In genomic region chr1:931380-932177, GRCh38 we compare ENCODE assay signal across 1 cellular context.
TF ChIP-seq lines count a peak whose summit lies in the region.

No MANE protein-coding gene starts in this region.

TF ChIP-seq in HEK293, 187 proteins besides CTCF, POLR2A, EP300 and RAD21 (continued from another document and continues in another):
- TF ChIP-seq ZNF26 (tag by site-specific recombination; IDR thresholded peaks at IDR 0.05) (no peak), ZEB2 (tag by site-specific recombination; IDR thresholded peaks at IDR 0.05) (peak; percentile 55), ZNF114 (tag by site-specific recombination; IDR thresholded peaks at IDR 0.05) (no peak), ATF2 (tag by site-specific recombination; IDR thresholded peaks at IDR 0.05; ENCODE audit: low read depth) (no peak), ZNF664 (tag by site-specific recombination; IDR thresholded peaks at IDR 0.05) (no peak), HOXC10 (CRISPR knock-in tag; IDR thresholded peaks at IDR 0.05) (no peak), KLF10 (tag by site-specific recombination; IDR thresholded peaks at IDR 0.05) (peak; percentile 59; the same call in 1 of the 2 replicates), ZNF488 (tag by site-specific recombination; IDR thresholded peaks at IDR 0.05) (no peak), ZBTB1 (tag by site-specific recombination; IDR thresholded peaks at IDR 0.05) (no peak), GFI1B (tag by site-specific recombination; IDR thresholded peaks at IDR 0.05) (no peak), ZNF174 (tag by site-specific recombination; IDR thresholded peaks at IDR 0.05) (no peak), ZNF561 (tag by site-specific recombination; IDR thresholded peaks at IDR 0.05; ENCODE audit: borderline replicate concordance) (peak; percentile 86), ZNF211 (tag by site-specific recombination; IDR thresholded peaks at IDR 0.05; ENCODE audit: low read depth) (no peak), TRIM28 (IDR thresholded peaks at IDR 0.05; ENCODE audit: borderline replicate concordance, low read length) (no peak), ZNF266 (tag by site-specific recombination; IDR thresholded peaks at IDR 0.05; ENCODE audit: low read depth) (no peak), ZNF555 (tag by site-specific recombination; conservative IDR thresholded peaks at IDR 0.05) (no peak), ZNF146 (tag by site-specific recombination; IDR thresholded peaks at IDR 0.05) (no peak), ZNF37A (tag by site-specific recombination; IDR thresholded peaks at IDR 0.05) (no peak), PRDM4 (tag by site-specific recombination; IDR thresholded peaks at IDR 0.05) (no peak), ZBTB26 (tag by site-specific recombination; optimal IDR thresholded peaks at IDR 0.05) (no peak), ZNF416 (tag by site-specific recombination; IDR thresholded peaks at IDR 0.05) (no peak), ZNF394 (tag by site-specific recombination; IDR thresholded peaks at IDR 0.05; ENCODE audit: borderline replicate concordance) (no peak), ZBTB8A (tag by site-specific recombination; IDR thresholded peaks at IDR 0.05) (peak; percentile 24; the same call in 1 of the 2 replicates), PRDM6 (tag by site-specific recombination; IDR thresholded peaks at IDR 0.05) (peak; percentile 70; the same call in 1 of the 2 replicates), RBAK (tag by site-specific recombination; IDR thresholded peaks at IDR 0.05) (no peak), ZNF571 (tag by site-specific recombination; IDR thresholded peaks at IDR 0.05) (no peak), REPIN1 (tag by site-specific recombination; IDR thresholded peaks at IDR 0.05; ENCODE audit: low read depth) (no peak), KLF1 (tag by site-specific recombination; IDR thresholded peaks at IDR 0.05) (no peak), ZNF221 (tag by site-specific recombination; IDR thresholded peaks at IDR 0.05; ENCODE audit: borderline replicate concordance) (peak; percentile 16; the same call in 1 of the 2 replicates), ZNF513 (tag by site-specific recombination; IDR thresholded peaks at IDR 0.05) (no peak), ZNF18 (tag by site-specific recombination; IDR thresholded peaks at IDR 0.05) (no peak; the same call in 1 of the 2 replicates), SALL2 (tag by site-specific recombination; IDR thresholded peaks at IDR 0.05; ENCODE audit: borderline replicate concordance) (no peak), ZNF692 (tag by site-specific recombination; IDR thresholded peaks at IDR 0.05) (no peak), ZNF510 (tag by site-specific recombination; IDR thresholded peaks at IDR 0.05; ENCODE audit: insufficient replicate concordance) (no peak), ZNF223 (tag by site-specific recombination; IDR thresholded peaks at IDR 0.05) (no peak), ZFP37 (tag by site-specific recombination; IDR thresholded peaks at IDR 0.05) (no peak), ZNF549 (tag by site-specific recombination; IDR thresholded peaks at IDR 0.05) (no peak), ZNF433 (tag by site-specific recombination; IDR thresholded peaks at IDR 0.05; ENCODE audit: low read depth) (no peak), YY2 (tag by site-specific recombination; IDR thresholded peaks at IDR 0.05) (no peak), ZFP69B (tag by site-specific recombination; IDR thresholded peaks at IDR 0.05) (0 out of 2 replicates have a peak, but pooled peaks have one; percentile 11), ZNF610 (tag by site-specific recombination; IDR thresholded peaks at IDR 0.05; ENCODE audit: borderline replicate concordance) (no peak), ZNF623 (tag by site-specific recombination; IDR thresholded peaks at IDR 0.05) (no peak), TCF7L2 (IDR thresholded peaks at IDR 0.05; ENCODE audit: borderline replicate concordance, low read depth, low read length) (no peak), PRDM2 (tag by site-specific recombination; IDR thresholded peaks at IDR 0.05; ENCODE audit: borderline replicate concordance) (no peak)
